In the genomic region with DNA sequence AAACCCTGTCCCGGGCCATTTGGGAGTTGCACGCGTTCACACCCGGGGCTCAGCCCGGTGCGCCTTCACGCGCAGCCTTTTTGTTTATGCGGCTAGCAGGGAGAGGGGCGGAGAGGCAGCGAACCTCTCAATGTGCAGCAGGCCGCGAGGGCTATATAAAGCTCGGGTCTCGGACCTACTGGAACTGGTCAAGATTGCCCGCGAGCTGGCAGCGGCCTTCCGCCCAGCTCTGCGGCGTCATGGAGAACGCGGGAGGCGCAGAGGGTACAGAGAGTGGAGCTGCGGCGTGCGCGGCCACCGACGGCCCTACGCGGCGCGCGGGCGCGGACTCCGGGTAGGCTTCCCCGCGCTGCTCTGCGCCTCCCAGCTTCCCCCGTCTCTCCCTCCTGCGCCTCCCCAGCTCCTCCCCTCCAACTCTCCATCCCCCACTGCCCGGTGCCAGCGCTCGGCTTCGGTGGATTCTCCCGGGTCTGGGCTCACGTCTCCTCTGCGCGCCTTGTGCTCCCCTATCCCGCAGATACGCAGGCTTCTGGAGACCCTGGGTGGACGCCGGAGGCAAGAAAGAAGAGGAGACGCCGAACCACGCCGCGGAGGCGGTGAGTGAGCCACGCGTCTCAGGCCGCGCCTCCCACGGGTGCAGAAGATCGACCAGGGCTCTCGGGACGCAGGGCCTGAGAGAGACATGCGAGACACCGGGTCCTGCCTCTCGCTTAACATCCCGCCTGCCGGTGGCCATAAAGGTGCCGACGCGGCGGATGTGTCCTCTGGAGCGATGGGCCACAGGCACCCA, we compare ENCODE assay signal across 1 cellular context.
TF ChIP-seq lines count a peak whose summit lies in the region.

A gene with protein sequence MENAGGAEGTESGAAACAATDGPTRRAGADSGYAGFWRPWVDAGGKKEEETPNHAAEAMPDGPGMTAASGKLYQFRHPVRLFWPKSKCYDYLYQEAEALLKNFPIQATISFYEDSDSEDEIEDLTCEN (plus strand): TSS at position 183 of the 790 bp plus-strand sequence. CDS start 57 bp downstream, at position 240.

TF ChIP-seq in HepG2, 621 proteins besides CTCF, POLR2A, EP300 and RAD21 (continued from another document):
- TF ChIP-seq, protein P1, sequence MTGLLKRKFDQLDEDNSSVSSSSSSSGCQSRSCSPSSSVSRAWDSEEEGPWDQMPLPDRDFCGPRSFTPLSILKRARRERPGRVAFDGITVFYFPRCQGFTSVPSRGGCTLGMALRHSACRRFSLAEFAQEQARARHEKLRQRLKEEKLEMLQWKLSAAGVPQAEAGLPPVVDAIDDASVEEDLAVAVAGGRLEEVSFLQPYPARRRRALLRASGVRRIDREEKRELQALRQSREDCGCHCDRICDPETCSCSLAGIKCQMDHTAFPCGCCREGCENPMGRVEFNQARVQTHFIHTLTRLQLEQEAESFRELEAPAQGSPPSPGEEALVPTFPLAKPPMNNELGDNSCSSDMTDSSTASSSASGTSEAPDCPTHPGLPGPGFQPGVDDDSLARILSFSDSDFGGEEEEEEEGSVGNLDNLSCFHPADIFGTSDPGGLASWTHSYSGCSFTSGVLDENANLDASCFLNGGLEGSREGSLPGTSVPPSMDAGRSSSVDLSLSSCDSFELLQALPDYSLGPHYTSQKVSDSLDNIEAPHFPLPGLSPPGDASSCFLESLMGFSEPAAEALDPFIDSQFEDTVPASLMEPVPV (CRISPR knock-in tag; IDR thresholded peaks at IDR 0.05) = peak; percentile 31; the same call in 1 of the 2 replicates
- TF ChIP-seq GABPB1 (CRISPR knock-in tag; IDR thresholded peaks at IDR 0.05) = peak; percentile 35; the same call in 1 of the 2 replicates
- TF ChIP-seq, protein P2, sequence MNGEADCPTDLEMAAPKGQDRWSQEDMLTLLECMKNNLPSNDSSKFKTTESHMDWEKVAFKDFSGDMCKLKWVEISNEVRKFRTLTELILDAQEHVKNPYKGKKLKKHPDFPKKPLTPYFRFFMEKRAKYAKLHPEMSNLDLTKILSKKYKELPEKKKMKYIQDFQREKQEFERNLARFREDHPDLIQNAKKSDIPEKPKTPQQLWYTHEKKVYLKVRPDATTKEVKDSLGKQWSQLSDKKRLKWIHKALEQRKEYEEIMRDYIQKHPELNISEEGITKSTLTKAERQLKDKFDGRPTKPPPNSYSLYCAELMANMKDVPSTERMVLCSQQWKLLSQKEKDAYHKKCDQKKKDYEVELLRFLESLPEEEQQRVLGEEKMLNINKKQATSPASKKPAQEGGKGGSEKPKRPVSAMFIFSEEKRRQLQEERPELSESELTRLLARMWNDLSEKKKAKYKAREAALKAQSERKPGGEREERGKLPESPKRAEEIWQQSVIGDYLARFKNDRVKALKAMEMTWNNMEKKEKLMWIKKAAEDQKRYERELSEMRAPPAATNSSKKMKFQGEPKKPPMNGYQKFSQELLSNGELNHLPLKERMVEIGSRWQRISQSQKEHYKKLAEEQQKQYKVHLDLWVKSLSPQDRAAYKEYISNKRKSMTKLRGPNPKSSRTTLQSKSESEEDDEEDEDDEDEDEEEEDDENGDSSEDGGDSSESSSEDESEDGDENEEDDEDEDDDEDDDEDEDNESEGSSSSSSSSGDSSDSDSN (CRISPR knock-in tag; IDR thresholded peaks at IDR 0.05) = peak; percentile 50; the same call in 1 of the 2 replicates
- TF ChIP-seq, protein P3, sequence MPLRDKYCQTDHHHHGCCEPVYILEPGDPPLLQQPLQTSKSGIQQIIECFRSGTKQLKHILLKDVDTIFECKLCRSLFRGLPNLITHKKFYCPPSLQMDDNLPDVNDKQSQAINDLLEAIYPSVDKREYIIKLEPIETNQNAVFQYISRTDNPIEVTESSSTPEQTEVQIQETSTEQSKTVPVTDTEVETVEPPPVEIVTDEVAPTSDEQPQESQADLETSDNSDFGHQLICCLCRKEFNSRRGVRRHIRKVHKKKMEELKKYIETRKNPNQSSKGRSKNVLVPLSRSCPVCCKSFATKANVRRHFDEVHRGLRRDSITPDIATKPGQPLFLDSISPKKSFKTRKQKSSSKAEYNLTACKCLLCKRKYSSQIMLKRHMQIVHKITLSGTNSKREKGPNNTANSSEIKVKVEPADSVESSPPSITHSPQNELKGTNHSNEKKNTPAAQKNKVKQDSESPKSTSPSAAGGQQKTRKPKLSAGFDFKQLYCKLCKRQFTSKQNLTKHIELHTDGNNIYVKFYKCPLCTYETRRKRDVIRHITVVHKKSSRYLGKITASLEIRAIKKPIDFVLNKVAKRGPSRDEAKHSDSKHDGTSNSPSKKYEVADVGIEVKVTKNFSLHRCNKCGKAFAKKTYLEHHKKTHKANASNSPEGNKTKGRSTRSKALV (CRISPR knock-in tag; IDR thresholded peaks at IDR 0.05) = peak; percentile 99
- TF ChIP-seq ZNF12 (CRISPR knock-in tag; IDR thresholded peaks at IDR 0.05) = peak; percentile 66
- no peak for TF ChIP-seq ZNF556 (CRISPR knock-in tag; IDR thresholded peaks at IDR 0.05; ENCODE audit: borderline replicate concordance)
- TF ChIP-seq ZNF761 (CRISPR knock-in tag; conservative IDR thresholded peaks at IDR 0.05) = 0 out of 2 replicates have a peak, but pooled peaks have one; percentile 28
- no peak for TF ChIP-seq ZNF235 (CRISPR knock-in tag; IDR thresholded peaks at IDR 0.05; ENCODE audit: borderline replicate concordance)
- TF ChIP-seq, protein P4, sequence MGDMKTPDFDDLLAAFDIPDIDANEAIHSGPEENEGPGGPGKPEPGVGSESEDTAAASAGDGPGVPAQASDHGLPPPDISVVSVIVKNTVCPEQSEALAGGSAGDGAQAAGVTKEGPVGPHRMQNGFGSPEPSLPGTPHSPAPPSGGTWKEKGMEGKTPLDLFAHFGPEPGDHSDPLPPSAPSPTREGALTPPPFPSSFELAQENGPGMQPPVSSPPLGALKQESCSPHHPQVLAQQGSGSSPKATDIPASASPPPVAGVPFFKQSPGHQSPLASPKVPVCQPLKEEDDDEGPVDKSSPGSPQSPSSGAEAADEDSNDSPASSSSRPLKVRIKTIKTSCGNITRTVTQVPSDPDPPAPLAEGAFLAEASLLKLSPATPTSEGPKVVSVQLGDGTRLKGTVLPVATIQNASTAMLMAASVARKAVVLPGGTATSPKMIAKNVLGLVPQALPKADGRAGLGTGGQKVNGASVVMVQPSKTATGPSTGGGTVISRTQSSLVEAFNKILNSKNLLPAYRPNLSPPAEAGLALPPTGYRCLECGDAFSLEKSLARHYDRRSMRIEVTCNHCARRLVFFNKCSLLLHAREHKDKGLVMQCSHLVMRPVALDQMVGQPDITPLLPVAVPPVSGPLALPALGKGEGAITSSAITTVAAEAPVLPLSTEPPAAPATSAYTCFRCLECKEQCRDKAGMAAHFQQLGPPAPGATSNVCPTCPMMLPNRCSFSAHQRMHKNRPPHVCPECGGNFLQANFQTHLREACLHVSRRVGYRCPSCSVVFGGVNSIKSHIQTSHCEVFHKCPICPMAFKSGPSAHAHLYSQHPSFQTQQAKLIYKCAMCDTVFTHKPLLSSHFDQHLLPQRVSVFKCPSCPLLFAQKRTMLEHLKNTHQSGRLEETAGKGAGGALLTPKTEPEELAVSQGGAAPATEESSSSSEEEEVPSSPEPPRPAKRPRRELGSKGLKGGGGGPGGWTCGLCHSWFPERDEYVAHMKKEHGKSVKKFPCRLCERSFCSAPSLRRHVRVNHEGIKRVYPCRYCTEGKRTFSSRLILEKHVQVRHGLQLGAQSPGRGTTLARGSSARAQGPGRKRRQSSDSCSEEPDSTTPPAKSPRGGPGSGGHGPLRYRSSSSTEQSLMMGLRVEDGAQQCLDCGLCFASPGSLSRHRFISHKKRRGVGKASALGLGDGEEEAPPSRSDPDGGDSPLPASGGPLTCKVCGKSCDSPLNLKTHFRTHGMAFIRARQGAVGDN (CRISPR knock-in tag; IDR thresholded peaks at IDR 0.05) = peak; percentile 52; the same call in 1 of the 2 replicates
- TF ChIP-seq ZNF777 (CRISPR knock-in tag; IDR thresholded peaks at IDR 0.05) = peak; percentile 88
- TF ChIP-seq MTA1 (CRISPR knock-in tag; IDR thresholded peaks at IDR 0.05; ENCODE audit: borderline replicate concordance) = peak; percentile 19; the same call in 1 of the 2 replicates
- no peak for TF ChIP-seq ZFP62 (CRISPR knock-in tag; IDR thresholded peaks at IDR 0.05)
- TF ChIP-seq SALL2 (CRISPR knock-in tag; IDR thresholded peaks at IDR 0.05) = no peak
- TF ChIP-seq ZNF605 (CRISPR knock-in tag; IDR thresholded peaks at IDR 0.05) = 0 out of 2 replicates have a peak, but pooled peaks have one; percentile 53
- peak; percentile 65 for TF ChIP-seq HNRNPLL (IDR thresholded peaks at IDR 0.05; ENCODE audit: low read depth, low read length, poor library complexity, severe bottlenecking)
- peak; percentile 34 for TF ChIP-seq HNRNPK (IDR thresholded peaks at IDR 0.05; ENCODE audit: low read depth, low read length, poor library complexity, severe bottlenecking)
